ENCODE assay signal across 17 cellular contexts in genomic region chr14:74360163-74360562, GRCh38. TPM values are rescaled to one million over a fixed set of nuclear protein-coding genes. Genes with fewer than 3 reads are reported as not detected.
A peak's percentile ranks its signal among the peaks of the same experiment; 100 is the strongest.
DNase-seq lines count a peak whose midpoint lies in the region; ATAC-seq and TF ChIP-seq lines count a peak whose summit lies in the region.
"Had no signal": no experiment of that assay in that cellular context is flagged by ENCODE, and none has a peak within 500 bp of the region (broad histone marks: within the 10 kb centered on the region; RNA-seq: fewer than 3 reads in every experiment).

No MANE protein-coding gene starts in this region.

- peaks cover 5% of the 10 kb centered on the region for H3K4me1 ChIP-seq in NT2/D1 (ENCODE audit: insufficient read depth, insufficient read length)
- peaks cover 27% of the 10 kb centered on the region for H3K4me1 ChIP-seq in mesendoderm (ENCODE audit: control insufficient read depth, low read depth, low read length)
- H3K4me1 ChIP-seq: Caco-2 had no signal

- peaks cover 3% of the 10 kb centered on the region for H3K9me3 Mint-ChIP-seq in glutamatergic neuron (ENCODE audit: unreplicated experiment)
- H3K9me3 Mint-ChIP-seq: CD8-positive, alpha-beta memory T cell; IgD-negative memory B cell had no signal

- no peak overlapping the region for H2BK15ac ChIP-seq in mesendoderm (replicated peaks; ENCODE audit: low read depth)

- H3K27me3 ChIP-seq in NT2/D1 (ENCODE audit: insufficient read depth, insufficient read length) (no peaks in the 10 kb centered on the region), mesendoderm (ENCODE audit: insufficient read depth, low read length, poor library complexity) (no peaks in the 10 kb centered on the region)
- H3K27me3 ChIP-seq: BLaER1 had no signal

- peaks cover 48% of the 10 kb centered on the region for H3K36me3 ChIP-seq in NT2/D1 (ENCODE audit: insufficient read depth, insufficient read length, low read length)
- H3K36me3 ChIP-seq in mesendoderm (ENCODE audit: control insufficient read depth, insufficient read depth, low read length): peaks cover 35% of the 10 kb centered on the region
- H3K36me3 ChIP-seq: BLaER1 had no signal

- H3K4ac ChIP-seq in mesendoderm (ENCODE audit: low read depth, low read length): no peak overlapping the region

- H4K8ac ChIP-seq in mesendoderm (ENCODE audit: low read depth, low read length): no peak overlapping the region

- H3K9me3 ChIP-seq in NT2/D1 (ENCODE audit: insufficient read depth, low read length): no peaks in the 10 kb centered on the region
- H3K9me3 ChIP-seq: BLaER1, Caco-2 had no signal

- ATAC-seq in GM18868 (IDR thresholded peaks at IDR 0.05; ENCODE audit: unreplicated experiment): no peak

- H3K36me3 Mint-ChIP-seq in glutamatergic neuron (ENCODE audit: unreplicated experiment): no peaks in the 10 kb centered on the region
- H3K36me3 Mint-ChIP-seq: CD8-positive, alpha-beta memory T cell had no signal

- peaks cover 63% of the 10 kb centered on the region for H3K79me2 ChIP-seq in mesendoderm (ENCODE audit: control insufficient read depth, insufficient read depth, low read length)

- no peak overlapping the region for H3K4me2 ChIP-seq in mesendoderm (ENCODE audit: low read length)
- H3K4me2 ChIP-seq: BLaER1 had no signal

- intact Hi-C loops in posterior vena cava (cut with DNase I): loop anchor here in 1 of 2 donors (10.0 kb wide), 2 partner anchors 105 to 255 kb away; partner anchors contain the start of gene LTBP2

- no peak for TF ChIP-seq CTCF in glutamatergic neuron (IDR thresholded peaks at IDR 0.05; ENCODE audit: partially characterized antibody, unreplicated experiment)

- H3K79me1 ChIP-seq in mesendoderm (ENCODE audit: low read length): peaks cover 23% of the 10 kb centered on the region

- no peak overlapping the region for H3K27ac ChIP-seq in mesendoderm (ENCODE audit: low read depth, low read length)
- H3K27ac ChIP-seq: 22Rv1, BLaER1 had no signal

- DNase-seq in NCI-H526 (lab: John Stamatoyannopoulos, UW) (peak; percentile 11 to 64), NCI-H526 treated with DMSO at 0.1 percent for 48 hours (lab: John Stamatoyannopoulos, UW) (no peak), NT2/D1 (ENCODE audit: low read depth, low spot score) (no peak), mesendoderm (no peak), posterior vena cava (ENCODE audit: low spot score) (peak; percentile 58), glutamatergic neuron (no peak)
- no peak for DNase-seq in stimulated activated CD4-positive, alpha-beta T cell treated with anti-CD3 and anti-CD28 coated beads, Interleukin-2, amount 100 ng/mL, for 48 hours
- DNase-seq: Caco-2; CD8-positive, alpha-beta memory T cell; DND-41; GF-D8 had no signal

- no peak overlapping the region for H3K27ac Mint-ChIP-seq in glutamatergic neuron (ENCODE audit: unreplicated experiment)
- H3K27ac Mint-ChIP-seq: CD8-positive, alpha-beta memory T cell; IgD-negative memory B cell had no signal

- no peak overlapping the region for H2AK5ac ChIP-seq in mesendoderm (ENCODE audit: low read length)

- peaks cover 2% of the 10 kb centered on the region for H3K4me1 Mint-ChIP-seq in glutamatergic neuron (ENCODE audit: low read depth, unreplicated experiment)
- H3K4me1 Mint-ChIP-seq: CD8-positive, alpha-beta memory T cell had no signal

- no peak overlapping the region for H3K18ac ChIP-seq in mesendoderm (ENCODE audit: low read length)

- whole genome bisulfite sequencing in mesendoderm (ENCODE audit: extremely low coverage, insufficient coverage, low lambda C conversion rate): no CpG with 5 or more reads among the region's 3 CpGs

- peaks cover 7% of the 10 kb centered on the region for H3K27me3 Mint-ChIP-seq in glutamatergic neuron (ENCODE audit: unreplicated experiment)

- H3K56ac ChIP-seq in mesendoderm (ENCODE audit: low read length): peak overlapping the region; percentile 45

- H3K4me3 Mint-ChIP-seq in glutamatergic neuron (ENCODE audit: unreplicated experiment): no peak overlapping the region
- H3K4me3 Mint-ChIP-seq: CD8-positive, alpha-beta memory T cell; IgD-negative memory B cell had no signal

- H3K9ac ChIP-seq in NT2/D1 (ENCODE audit: insufficient read length, low read depth) (peak overlapping the region; percentile 26), mesendoderm (ENCODE audit: low read length) (peak overlapping the region; percentile 15)
- H3K9ac ChIP-seq: BLaER1 had no signal

- H3K4me3 ChIP-seq in NT2/D1 (ENCODE audit: insufficient read length, low read depth): no peak overlapping the region
- no peak overlapping the region for H3K4me3 ChIP-seq in mesendoderm (ENCODE audit: low read length)
- H3K4me3 ChIP-seq: BLaER1 had no signal

- H2BK120ac ChIP-seq in mesendoderm (ENCODE audit: low read depth, low read length): no peak overlapping the region

- H3K23ac ChIP-seq in mesendoderm (ENCODE audit: low read length): no peak overlapping the region

- no peak overlapping the region for H4K5ac ChIP-seq in mesendoderm (ENCODE audit: low read length)

- no peak overlapping the region for H2BK5ac ChIP-seq in mesendoderm (ENCODE audit: low read length)

RNA-seq across cellular contexts. Expression of gene VRTN, which starts 11.9 kb away (rescaled TPM):
- 135 TPM for polyA plus RNA-seq in mesendoderm (2013, experiment 1 of 2)
- polyA plus RNA-seq in mesendoderm (2013, experiment 2 of 2): 136 TPM
- total RNA-seq in posterior vena cava: not detected
- 0.15 TPM for total RNA-seq in glutamatergic neuron (ENCODE audit: unreplicated experiment)
- total RNA-seq: A673; CD8-positive, alpha-beta memory T cell; H4 had no signal
- polyA plus RNA-seq: CD8-positive, alpha-beta memory T cell; IgD-negative memory B cell had no signal

RNA-seq across cellular contexts. Expression of gene ABCD4, which starts 57.4 kb away (rescaled TPM):
- 29.6 TPM for polyA plus RNA-seq in mesendoderm (2013, experiment 1 of 2)
- 29.9 TPM for polyA plus RNA-seq in mesendoderm (2013, experiment 2 of 2)
- 10 to 100 TPM; 29.4 to 35.6 TPM for total RNA-seq in posterior vena cava
- total RNA-seq in glutamatergic neuron (ENCODE audit: unreplicated experiment): 73.7 TPM

Comparison
In these comparisons a context has a peak if more than half of its experiments do, and no peak if none do; other contexts are left out.
1. DNase-seq: peak in NCI-H526 (2 of 2) and posterior vena cava (single experiment); none in NCI-H526 treated with DMSO at 0.1 percent for 48 hours (single experiment), NT2/D1 (single experiment), mesendoderm (single experiment), stimulated activated CD4-positive, alpha-beta T cell treated with anti-CD3 and anti-CD28 coated beads, Interleukin-2, amount 100 ng/mL, for 48 hours (0 of 2) and glutamatergic neuron (single experiment).